ENCODE assay signal across 2 cellular contexts in the genomic region with DNA sequence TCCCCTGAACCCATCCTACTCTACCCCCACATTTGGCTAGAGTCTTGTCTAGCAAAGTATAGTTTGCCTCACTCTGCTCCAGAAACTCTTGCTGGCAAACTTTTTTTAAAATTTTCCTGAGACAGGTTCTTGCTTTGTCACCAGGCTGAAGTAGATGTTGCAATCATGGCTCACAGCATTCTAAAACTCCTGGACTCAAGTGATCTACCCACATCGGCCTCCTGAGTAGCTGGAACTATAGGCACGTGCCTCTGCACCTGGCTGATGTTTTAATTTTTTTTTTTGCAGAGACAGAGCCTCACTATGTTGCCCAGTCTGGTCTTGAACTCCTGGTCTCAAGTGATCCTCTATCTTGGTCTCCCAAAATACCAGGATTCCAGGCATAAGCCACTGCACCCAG.
TF ChIP-seq lines count a peak whose summit lies in the region.

No MANE protein-coding gene starts in this region.

TF ChIP-seq in GM23338, 12 proteins besides CTCF, POLR2A, EP300 and RAD21:
- no peak for TF ChIP-seq NANOG (IDR thresholded peaks at IDR 0.05; ENCODE audit: borderline replicate concordance)
- no peak for TF ChIP-seq EZH2phosphoT487 (IDR thresholded peaks at IDR 0.05; ENCODE audit: unreplicated experiment)
- no peak for TF ChIP-seq ZNF114 (CRISPR knock-in tag; IDR thresholded peaks at IDR 0.05)
- no peak for TF ChIP-seq EZH2 (IDR thresholded peaks at IDR 0.05; ENCODE audit: low read depth, unreplicated experiment)
- TF ChIP-seq ZNF462 (CRISPR knock-in tag; IDR thresholded peaks at IDR 0.05) = no peak

TF ChIP-seq in K562, 482 proteins besides CTCF, POLR2A, EP300 and RAD21:
- TF ChIP-seq CEBPG (CRISPR knock-in tag; IDR thresholded peaks at IDR 0.05) (no peak), CEBPG (tag; conservative IDR thresholded peaks at IDR 0.05 in 1 of 2, IDR thresholded peaks at IDR 0.05 in 1 of 2) (0 out of 4 replicates have a peak, but pooled peaks of 1 of the 2 experiments have one; percentile 36), CEBPB (tag; IDR thresholded peaks at IDR 0.05) (peak; percentile 85), KHSRP (IDR thresholded peaks at IDR 0.05) (no peak), ZNF3 (CRISPR knock-in tag; IDR thresholded peaks at IDR 0.05) (no peak)
